15 cellular contexts compared by ENCODE assay signal in genomic region chr7:76023002-76023401, GRCh38. TPM values are rescaled to one million over a fixed set of nuclear protein-coding genes. Genes with fewer than 3 reads are reported as not detected.
DNase-seq lines count a peak whose midpoint lies in the region; FAIRE-seq and TF ChIP-seq lines count a peak whose summit lies in the region.
"Had no signal": no experiment of that assay in that cellular context is flagged by ENCODE, and none has a peak within 500 bp of the region (broad histone marks: within the 10 kb centered on the region; RNA-seq: fewer than 3 reads in every experiment).

No MANE protein-coding gene starts in this region.

- TF ChIP-seq CTCF in endothelial cell of umbilical vein (IDR thresholded peaks at IDR 0.05; ENCODE audit: extremely low read depth in 1 of 2, insufficient read depth in 1 of 2, low read depth in 1 of 2, low read length in 2 of 2) (no peak), nephron progenitor cell (IDR thresholded peaks at IDR 0.05) (no peak), GM10248 (IDR thresholded peaks at IDR 0.05; ENCODE audit: control extremely low read depth, extremely low read depth, low read depth, missing control alignments) (no peak)

- no peaks in the 10 kb centered on the region for H3K79me2 ChIP-seq in endothelial cell of umbilical vein (ENCODE audit: control insufficient read depth, insufficient read depth, low read length)

- H3K27ac ChIP-seq in endothelial cell of umbilical vein (ENCODE audit: insufficient read depth, low read depth, low read length) = no peak overlapping the region
- H3K27ac ChIP-seq: foreskin keratinocyte, WERI-Rb-1 had no signal

- FAIRE-seq in endothelial cell of umbilical vein (lab: Jason Lieb, UNC) = no peak

- peak overlapping the region; percentile 46 for H2AFZ ChIP-seq in endothelial cell of umbilical vein (ENCODE audit: low read depth, low read length)

- H3K9me1 ChIP-seq in endothelial cell of umbilical vein (replicated peaks; ENCODE audit: control insufficient read depth, extremely low read depth, insufficient read depth, low read length) = no peaks in the 10 kb centered on the region

- CTCF ChIA-PET in endothelial cell of umbilical vein (lab: Charles Lee) (interaction anchor here (1.4 to 6.5 kb wide), 2 partner anchors 155 to 157 kb away, joined by 4 to 267 read pairs; no protein-coding TSS in a partner anchor), GM10248 (lab: Yijun Ruan, JAX) (interaction anchor here (0.8 to 8.2 kb wide), 5 partner anchors 9 to 158 kb away, joined by 3 to 193 read pairs (median 56); no protein-coding TSS in a partner anchor)

- no peaks in the 10 kb centered on the region for H3K9me3 ChIP-seq in endothelial cell of umbilical vein (replicated peaks; ENCODE audit: control insufficient read depth, insufficient read depth, low read length)

- peaks cover 2% of the 10 kb centered on the region for H3K4me1 ChIP-seq in endothelial cell of umbilical vein (ENCODE audit: control insufficient read depth, extremely low read depth, insufficient read depth, low read length)
- H3K4me1 ChIP-seq: foreskin keratinocyte had no signal

- H3K4me2 ChIP-seq in endothelial cell of umbilical vein (ENCODE audit: insufficient read depth, low read length) = no peak overlapping the region

- H3K9ac ChIP-seq in endothelial cell of umbilical vein (replicated peaks; ENCODE audit: extremely low read depth, insufficient read depth, low read length) = no peak overlapping the region

- no peak for TF ChIP-seq POLR2A in endothelial cell of umbilical vein (IDR thresholded peaks at IDR 0.05; ENCODE audit: low read depth, low read length)

- peaks cover 42% of the 10 kb centered on the region for H3K36me3 Mint-ChIP-seq in nephron progenitor cell (ENCODE audit: low read depth)

- no peak overlapping the region for H3K4me3 Mint-ChIP-seq in nephron progenitor cell
- H3K4me3 Mint-ChIP-seq: activated naive CD4-positive, alpha-beta T cell treated with anti-CD3 and anti-CD28 coated beads, Interleukin-2, amount 10 ng/mL, durations not matched to agents 7 days and 5 days; effector memory CD8-positive, alpha-beta T cell had no signal

- no peak overlapping the region for H3K4me3 ChIP-seq in endothelial cell of umbilical vein (replicated peaks in 1 of 3; ENCODE audit: insufficient read depth in 1 of 3, low read depth in 1 of 3, low read length in 3 of 3)

- peak; percentile 74 for DNase-seq in GF-D8 (lab: John Stamatoyannopoulos, UW)
- peak; percentile 95 for DNase-seq in NOMO-1 treated with dmso at 0.1 percent for 144 hours (lab: John Stamatoyannopoulos, UW; ENCODE audit: unreplicated experiment)
- no peak for DNase-seq in endothelial cell of umbilical vein (ENCODE audit: low read depth, low spot score)
- DNase-seq in nephron progenitor cell = no peak
- no peak for DNase-seq in NCI-H524 (lab: John Stamatoyannopoulos, UW)
- DNase-seq in GM10248 (ENCODE audit: extremely low spot score) = no peak
- no peak for DNase-seq in NCI-H1092 treated with DMSO at 0.1 percent for 48 hours (lab: John Stamatoyannopoulos, UW)
- DNase-seq: activated naive CD4-positive, alpha-beta T cell treated with anti-CD3 and anti-CD28 coated beads, Interleukin-2, amount 10 ng/mL, durations not matched to agents 7 days and 5 days; CD4-positive, CD25-positive, alpha-beta regulatory T cell; effector memory CD8-positive, alpha-beta T cell; foreskin keratinocyte; IMR-90; NCI-H748 treated with DMSO at 0.1 percent for 48 hours; stimulated activated CD4-positive, alpha-beta T cell treated with anti-CD3 and anti-CD28 coated beads, Interleukin-2, amount 100 ng/mL, for 48 hours; WERI-Rb-1 had no signal

- H3K27me3 ChIP-seq in endothelial cell of umbilical vein (ENCODE audit: control insufficient read depth in 2 of 2, insufficient read depth in 2 of 2, low read length in 2 of 2) = no peaks in the 10 kb centered on the region
- H3K27me3 ChIP-seq: foreskin keratinocyte had no signal

- no peaks in the 10 kb centered on the region for H3K9me3 Mint-ChIP-seq in nephron progenitor cell
- H3K9me3 Mint-ChIP-seq: activated naive CD4-positive, alpha-beta T cell treated with anti-CD3 and anti-CD28 coated beads, Interleukin-2, amount 10 ng/mL, durations not matched to agents 7 days and 5 days; CD4-positive, CD25-positive, alpha-beta regulatory T cell; effector memory CD8-positive, alpha-beta T cell had no signal

- H3K27ac Mint-ChIP-seq in nephron progenitor cell = peak overlapping the region; percentile 96
- H3K27ac Mint-ChIP-seq: activated naive CD4-positive, alpha-beta T cell treated with anti-CD3 and anti-CD28 coated beads, Interleukin-2, amount 10 ng/mL, durations not matched to agents 7 days and 5 days had no signal

- dilution Hi-C loops in endothelial cell of umbilical vein (cut with MboI; ENCODE audit: extremely low pct_ligation_motif_present, low sequenced_read_pairs) = no loop called here

- POLR2A ChIA-PET in endothelial cell of umbilical vein (lab: Charles Lee) (interaction anchor here (0.6 kb wide), 1 partner anchor 97 kb away, joined by 3 read pairs; no protein-coding TSS in a partner anchor), GM10248 (lab: Yijun Ruan, JAX) (interaction anchor here (0.5 kb wide), 1 partner anchor 275 kb away, joined by 4 read pairs; no protein-coding TSS in a partner anchor)

- peaks cover 3% of the 10 kb centered on the region for H3K27me3 Mint-ChIP-seq in nephron progenitor cell (ENCODE audit: low read depth, poor library complexity)
- H3K27me3 Mint-ChIP-seq: activated naive CD4-positive, alpha-beta T cell treated with anti-CD3 and anti-CD28 coated beads, Interleukin-2, amount 10 ng/mL, durations not matched to agents 7 days and 5 days; CD4-positive, CD25-positive, alpha-beta regulatory T cell; effector memory CD8-positive, alpha-beta T cell had no signal

- BruUV-seq in endothelial cell of umbilical vein (replicated peaks; lab: Mats Ljungman, UMichigan) = no TSS peak

- H4K20me1 ChIP-seq in endothelial cell of umbilical vein (replicated peaks; ENCODE audit: control insufficient read depth, extremely low read depth, insufficient read depth, low read length) = no peaks in the 10 kb centered on the region

- H3K4me1 Mint-ChIP-seq in nephron progenitor cell = no peaks in the 10 kb centered on the region

- intact Hi-C loops in endothelial cell of umbilical vein (cut with micrococcal nuclease) = no loop called here

- peaks cover 0 to 5% of the 10 kb centered on the region in 2 experiments for H3K36me3 ChIP-seq in endothelial cell of umbilical vein (ENCODE audit: control insufficient read depth in 2 of 2, extremely low read depth in 1 of 2, insufficient read depth in 2 of 2, low read length in 2 of 2)

TF ChIP-seq in endothelial cell of umbilical vein, 7 proteins besides CTCF, POLR2A, EP300 and RAD21:
- no peak for TF ChIP-seq EZH2 (IDR thresholded peaks at IDR 0.05; ENCODE audit: borderline replicate concordance, low read depth, low read length, severe bottlenecking)
- TF ChIP-seq MAX (IDR thresholded peaks at IDR 0.05; ENCODE audit: insufficient read depth, insufficient read length) = no peak
- TF ChIP-seq POLR2AphosphoS5 (IDR thresholded peaks at IDR 0.05; ENCODE audit: insufficient read depth, low read depth, low read length) = no peak
- TF ChIP-seq GATA2 (IDR thresholded peaks at IDR 0.05; ENCODE audit: insufficient read depth, insufficient read length, low read depth, low read length) = no peak
- no peak for TF ChIP-seq FOS (IDR thresholded peaks at IDR 0.05; ENCODE audit: borderline replicate concordance, insufficient read depth, low read length)
- no peak for TF ChIP-seq MYC (IDR thresholded peaks at IDR 0.05; ENCODE audit: low read depth, low read length)
- no peak for TF ChIP-seq JUN (IDR thresholded peaks at IDR 0.05; ENCODE audit: borderline replicate concordance, insufficient read depth, insufficient read length, low read depth)

RNA-seq across cellular contexts. Expression of gene STYXL1, which starts 24.8 kb away (rescaled TPM):
- total RNA-seq in endothelial cell of umbilical vein = 23.0 and 24.3 TPM in 2 replicates
- 67.6 and 70.9 TPM in 2 replicates for polyA plus RNA-seq in endothelial cell of umbilical vein
- polyA plus RNA-seq in endothelial cell of umbilical vein (2011; cell fraction: cytosol; rRNA removed) = 64.2 and 86.9 TPM in 2 replicates
- 60.7 TPM in 2 replicates for polyA plus RNA-seq in endothelial cell of umbilical vein (2011; cell fraction: nucleus; rRNA removed)
- 28.4 and 29.8 TPM in 2 replicates for polyA plus RNA-seq in endothelial cell of umbilical vein (2012)
- 21.3 and 36.9 TPM in 2 replicates for polyA minus RNA-seq in endothelial cell of umbilical vein
- polyA minus RNA-seq in endothelial cell of umbilical vein (2011; cell fraction: cytosol; rRNA and poly(A)+ RNA removed) = 12.3 TPM
- polyA minus RNA-seq in endothelial cell of umbilical vein (2011; cell fraction: nucleus; rRNA and poly(A)+ RNA removed) = 14.1 and 17.1 TPM in 2 replicates

RNA-seq across cellular contexts. Expression of gene MDH2, which starts 24.9 kb away (rescaled TPM):
- total RNA-seq in endothelial cell of umbilical vein = 168 and 175 TPM in 2 replicates
- polyA plus RNA-seq in endothelial cell of umbilical vein = 121 and 123 TPM in 2 replicates
- polyA plus RNA-seq in endothelial cell of umbilical vein (2011; cell fraction: cytosol; rRNA removed) = 122 and 123 TPM in 2 replicates
- 61.8 and 68.0 TPM in 2 replicates for polyA plus RNA-seq in endothelial cell of umbilical vein (2011; cell fraction: nucleus; rRNA removed)
- 168 and 172 TPM in 2 replicates for polyA plus RNA-seq in endothelial cell of umbilical vein (2012)
- polyA minus RNA-seq in endothelial cell of umbilical vein = 81.2 and 115 TPM in 2 replicates
- 111 TPM for polyA minus RNA-seq in endothelial cell of umbilical vein (2011; cell fraction: cytosol; rRNA and poly(A)+ RNA removed)
- 33.5 and 36.1 TPM in 2 replicates for polyA minus RNA-seq in endothelial cell of umbilical vein (2011; cell fraction: nucleus; rRNA and poly(A)+ RNA removed)

RNA-seq across cellular contexts. Expression of gene TMEM120A, which starts 28.6 kb away (rescaled TPM):
- 38.6 and 47.3 TPM in 2 replicates for total RNA-seq in endothelial cell of umbilical vein
- polyA plus RNA-seq in endothelial cell of umbilical vein = 133 and 159 TPM in 2 replicates
- 66.5 and 77.8 TPM in 2 replicates for polyA plus RNA-seq in endothelial cell of umbilical vein (2011; cell fraction: cytosol; rRNA removed)
- polyA plus RNA-seq in endothelial cell of umbilical vein (2011; cell fraction: nucleus; rRNA removed) = 103 and 122 TPM in 2 replicates
- polyA plus RNA-seq in endothelial cell of umbilical vein (2012) = 39.2 and 54.9 TPM in 2 replicates
- 147 and 172 TPM in 2 replicates for polyA minus RNA-seq in endothelial cell of umbilical vein
- 17.0 TPM for polyA minus RNA-seq in endothelial cell of umbilical vein (2011; cell fraction: cytosol; rRNA and poly(A)+ RNA removed)
- 24.8 and 35.9 TPM in 2 replicates for polyA minus RNA-seq in endothelial cell of umbilical vein (2011; cell fraction: nucleus; rRNA and poly(A)+ RNA removed)

Comparison
In these comparisons a context has a peak if more than half of its experiments do, and no peak if none do; other contexts are left out.
1. DNase-seq: peak in GF-D8 (single experiment) and NOMO-1 treated with dmso at 0.1 percent for 144 hours (single experiment); none in endothelial cell of umbilical vein (single experiment), nephron progenitor cell (single experiment), NCI-H524 (0 of 2), GM10248 (single experiment) and NCI-H1092 treated with DMSO at 0.1 percent for 48 hours (single experiment).